Comparison of ENCODE assay signal across 1 cellular context in genomic region chr10:5970527-5970926, GRCh38.
TF ChIP-seq lines count a peak whose summit lies in the region.

No MANE protein-coding gene starts in this region.

TF ChIP-seq in HepG2, 621 proteins besides CTCF, POLR2A, EP300 and RAD21 (continued from another document):
- TF ChIP-seq AKAP8 (CRISPR knock-in tag; IDR thresholded peaks at IDR 0.05) = no peak
